7 cellular contexts compared by ENCODE assay signal in the genomic region with DNA sequence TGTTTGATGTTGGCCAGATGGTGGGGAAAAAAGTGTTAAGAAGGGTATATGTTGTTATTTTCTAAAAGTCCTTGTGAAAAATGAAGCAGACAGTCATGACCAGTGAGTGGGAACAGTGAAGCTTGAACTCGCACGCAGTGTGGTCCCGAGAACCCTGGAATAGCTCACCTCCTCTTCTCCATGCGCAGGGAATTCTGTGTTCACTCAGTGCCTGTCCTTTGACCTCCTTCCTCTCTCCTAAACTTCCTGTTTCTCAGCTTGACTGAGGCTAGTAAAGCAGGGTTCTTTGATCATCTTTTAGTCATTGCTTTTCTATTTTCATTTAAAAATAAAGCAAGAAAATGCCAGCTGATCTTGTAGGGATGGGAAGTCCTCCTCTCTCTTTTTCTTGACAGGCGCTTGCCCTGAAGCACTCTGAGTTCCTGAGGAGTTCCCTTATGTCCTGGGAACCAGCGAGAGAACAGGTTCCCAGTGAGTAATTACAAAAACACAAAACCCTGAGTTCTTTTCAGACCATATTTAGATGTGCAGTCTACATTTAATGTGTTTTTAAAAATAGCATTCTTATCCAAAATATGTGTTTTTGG.
DNase-seq lines count a peak whose midpoint lies in the region; ATAC-seq and TF ChIP-seq lines count a peak whose summit lies in the region.

No MANE protein-coding gene starts in this region.

- H3K27me3 ChIP-seq in lower lobe of right lung (ENCODE audit: low read depth): no peaks in the 10 kb centered on the region

- ATAC-seq in T-cell (replicated peaks in 1 of 4) (no peak), lower lobe of right lung (peak in 1 of 2 donors; percentile 27), GM18858 (IDR thresholded peaks at IDR 0.05; ENCODE audit: unreplicated experiment) (no peak), GM21423 (IDR thresholded peaks at IDR 0.05; ENCODE audit: unreplicated experiment) (no peak)

- intact Hi-C loops in lower lobe of right lung (cut with DNase I): no loop called here

- no peak for DNase-seq in T-cell
- DNase-seq in caudate nucleus (lab: John Stamatoyannopoulos, UW): no peak
- DNase-seq in lower lobe of right lung: no peak
- DNase-seq in stimulated activated CD4-positive, alpha-beta T cell treated with anti-CD3 and anti-CD28 coated beads, Interleukin-1b, Interleukin-23, amount 100 ng/mL, for 48 hours: no peak

- H3K4me3 ChIP-seq in lower lobe of right lung: no peak overlapping the region

- peaks cover 89 to 90% (median 89%) of the 10 kb centered on the region in 3 donors for H3K4me1 Mint-ChIP-seq in T-cell

- CTCF ChIA-PET in T-cell (lab: Charles Lee): interaction anchor here in 1 of 2 donors (1.2 kb wide), 1 partner anchor 11 kb away, joined by 3 read pairs; no protein-coding TSS in a partner anchor

- H3K27ac ChIP-seq in caudate nucleus (ENCODE audit: low read depth, low read length) (peak overlapping the region; percentile 90), lower lobe of right lung (peak overlapping the region; percentile 74), temporal lobe (ENCODE audit: low read depth, low read length) (peak overlapping the region; percentile 76)

- H3K4me3 Mint-ChIP-seq in T-cell: peak overlapping the region in 1 of 3 donors; percentile 76

- H3K4me1 ChIP-seq in lower lobe of right lung: peaks cover 29% of the 10 kb centered on the region

- peaks cover 4% of the 10 kb centered on the region for H3K36me3 ChIP-seq in lower lobe of right lung

- H3K36me3 Mint-ChIP-seq in T-cell: peaks cover 38% of the 10 kb centered on the region

- no peaks in the 10 kb centered on the region for H3K27me3 Mint-ChIP-seq in T-cell

- peak overlapping the region; percentile 96 to 99 for H3K27ac Mint-ChIP-seq in T-cell

- peaks cover 0 to 4% (median 0%) of the 10 kb centered on the region in 3 donors for H3K9me3 Mint-ChIP-seq in T-cell

- no peak for TF ChIP-seq CTCF in lower lobe of right lung (IDR thresholded peaks at IDR 0.05)

- POLR2A ChIA-PET in T-cell (lab: Charles Lee): interaction anchor here in 1 of 2 donors (1.4 kb wide), 1 partner anchor 23 kb away, joined by 4 read pairs; no protein-coding TSS in a partner anchor

- H3K9me3 ChIP-seq in lower lobe of right lung: no peaks in the 10 kb centered on the region
